In the genomic region with DNA sequence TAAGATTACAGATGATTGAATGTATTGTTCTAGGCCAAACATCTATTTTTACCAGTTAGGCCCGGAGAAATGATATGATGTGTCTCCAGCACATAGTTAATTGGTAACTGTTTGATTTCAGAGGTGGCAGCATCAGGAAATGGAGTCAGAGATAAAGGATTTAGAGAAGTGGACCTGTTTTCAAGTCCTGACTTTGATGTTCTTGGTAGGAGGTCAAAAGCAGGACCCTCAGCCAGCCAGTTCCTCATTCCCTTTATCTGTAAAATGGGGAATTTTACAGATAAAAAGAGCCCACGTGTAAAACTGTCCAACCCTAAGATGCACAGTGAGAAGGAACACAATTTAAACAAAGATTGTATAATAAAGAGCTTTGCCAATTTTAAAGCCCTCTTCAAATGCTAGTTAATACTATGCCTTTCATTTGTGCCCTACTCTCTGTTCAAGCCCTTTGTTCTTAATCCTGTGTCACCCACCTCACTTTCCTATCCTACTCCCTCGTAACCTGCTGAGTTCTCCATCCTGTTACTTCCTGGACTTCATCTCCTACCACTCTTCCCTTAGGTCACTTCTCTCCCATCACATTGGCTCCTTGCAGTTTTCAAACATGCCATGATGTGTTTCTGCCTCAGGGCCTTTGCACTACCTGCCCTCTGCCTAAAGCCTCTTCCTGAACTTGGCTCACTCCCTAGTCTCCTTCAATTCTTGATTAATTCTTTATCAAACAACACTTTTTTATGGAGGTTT, we compare ENCODE assay signal across 1 cellular context.
TF ChIP-seq lines count a peak whose summit lies in the region.

No MANE protein-coding gene starts in this region.

TF ChIP-seq in HepG2, 621 proteins besides CTCF, POLR2A, EP300 and RAD21 (continued from another document and continues in another):
- TF ChIP-seq, protein P1, sequence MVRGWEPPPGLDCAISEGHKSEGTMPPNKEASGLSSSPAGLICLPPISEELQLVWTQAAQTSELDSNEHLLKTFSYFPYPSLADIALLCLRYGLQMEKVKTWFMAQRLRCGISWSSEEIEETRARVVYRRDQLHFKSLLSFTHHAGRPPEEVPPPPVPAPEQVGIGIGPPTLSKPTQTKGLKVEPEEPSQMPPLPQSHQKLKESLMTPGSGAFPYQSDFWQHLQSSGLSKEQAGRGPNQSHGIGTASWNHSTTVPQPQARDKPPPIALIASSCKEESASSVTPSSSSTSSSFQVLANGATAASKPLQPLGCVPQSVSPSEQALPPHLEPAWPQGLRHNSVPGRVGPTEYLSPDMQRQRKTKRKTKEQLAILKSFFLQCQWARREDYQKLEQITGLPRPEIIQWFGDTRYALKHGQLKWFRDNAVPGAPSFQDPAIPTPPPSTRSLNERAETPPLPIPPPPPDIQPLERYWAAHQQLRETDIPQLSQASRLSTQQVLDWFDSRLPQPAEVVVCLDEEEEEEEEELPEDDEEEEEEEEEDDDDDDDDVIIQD (CRISPR knock-in tag; IDR thresholded peaks at IDR 0.05; ENCODE audit: low read depth) = no peak
- TF ChIP-seq, protein P2, sequence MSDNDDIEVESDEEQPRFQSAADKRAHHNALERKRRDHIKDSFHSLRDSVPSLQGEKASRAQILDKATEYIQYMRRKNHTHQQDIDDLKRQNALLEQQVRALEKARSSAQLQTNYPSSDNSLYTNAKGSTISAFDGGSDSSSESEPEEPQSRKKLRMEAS (IDR thresholded peaks at IDR 0.05) = 0 out of 2 replicates have a peak, but pooled peaks have one; percentile 25
- TF ChIP-seq ZNF749 (CRISPR knock-in tag; IDR thresholded peaks at IDR 0.05; ENCODE audit: borderline replicate concordance) = no peak
- TF ChIP-seq ZFP36 (IDR thresholded peaks at IDR 0.05; ENCODE audit: borderline replicate concordance, low read depth, low read length, partially characterized antibody) = no peak
- peak; percentile 76; the same call in 1 of the 2 replicates for TF ChIP-seq ETV5 (CRISPR knock-in tag; IDR thresholded peaks at IDR 0.05; ENCODE audit: borderline replicate concordance)
- 0 out of 2 replicates have a peak, but pooled peaks have one; percentile 16 for TF ChIP-seq THAP11 (CRISPR knock-in tag; IDR thresholded peaks at IDR 0.05)
- TF ChIP-seq JDP2 (CRISPR knock-in tag; IDR thresholded peaks at IDR 0.05; ENCODE audit: borderline replicate concordance) = no peak
- TF ChIP-seq, protein P3, sequence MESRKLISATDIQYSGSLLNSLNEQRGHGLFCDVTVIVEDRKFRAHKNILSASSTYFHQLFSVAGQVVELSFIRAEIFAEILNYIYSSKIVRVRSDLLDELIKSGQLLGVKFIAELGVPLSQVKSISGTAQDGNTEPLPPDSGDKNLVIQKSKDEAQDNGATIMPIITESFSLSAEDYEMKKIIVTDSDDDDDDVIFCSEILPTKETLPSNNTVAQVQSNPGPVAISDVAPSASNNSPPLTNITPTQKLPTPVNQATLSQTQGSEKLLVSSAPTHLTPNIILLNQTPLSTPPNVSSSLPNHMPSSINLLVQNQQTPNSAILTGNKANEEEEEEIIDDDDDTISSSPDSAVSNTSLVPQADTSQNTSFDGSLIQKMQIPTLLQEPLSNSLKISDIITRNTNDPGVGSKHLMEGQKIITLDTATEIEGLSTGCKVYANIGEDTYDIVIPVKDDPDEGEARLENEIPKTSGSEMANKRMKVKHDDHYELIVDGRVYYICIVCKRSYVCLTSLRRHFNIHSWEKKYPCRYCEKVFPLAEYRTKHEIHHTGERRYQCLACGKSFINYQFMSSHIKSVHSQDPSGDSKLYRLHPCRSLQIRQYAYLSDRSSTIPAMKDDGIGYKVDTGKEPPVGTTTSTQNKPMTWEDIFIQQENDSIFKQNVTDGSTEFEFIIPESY (CRISPR knock-in tag; IDR thresholded peaks at IDR 0.05) = no peak
- TF ChIP-seq SAP130 (CRISPR knock-in tag; IDR thresholded peaks at IDR 0.05; ENCODE audit: low read depth) = peak; percentile 46
- no peak for TF ChIP-seq ZSCAN29 (CRISPR knock-in tag; conservative IDR thresholded peaks at IDR 0.05)
- TF ChIP-seq SETDB1 (CRISPR knock-in tag; IDR thresholded peaks at IDR 0.05; ENCODE audit: borderline replicate concordance) = no peak
- TF ChIP-seq BRD4 (CRISPR knock-in tag; IDR thresholded peaks at IDR 0.05) = 0 out of 2 replicates have a peak, but pooled peaks have one; percentile 38
- TF ChIP-seq MATR3 (CRISPR knock-in tag; IDR thresholded peaks at IDR 0.05) = no peak
- TF ChIP-seq, protein P4, sequence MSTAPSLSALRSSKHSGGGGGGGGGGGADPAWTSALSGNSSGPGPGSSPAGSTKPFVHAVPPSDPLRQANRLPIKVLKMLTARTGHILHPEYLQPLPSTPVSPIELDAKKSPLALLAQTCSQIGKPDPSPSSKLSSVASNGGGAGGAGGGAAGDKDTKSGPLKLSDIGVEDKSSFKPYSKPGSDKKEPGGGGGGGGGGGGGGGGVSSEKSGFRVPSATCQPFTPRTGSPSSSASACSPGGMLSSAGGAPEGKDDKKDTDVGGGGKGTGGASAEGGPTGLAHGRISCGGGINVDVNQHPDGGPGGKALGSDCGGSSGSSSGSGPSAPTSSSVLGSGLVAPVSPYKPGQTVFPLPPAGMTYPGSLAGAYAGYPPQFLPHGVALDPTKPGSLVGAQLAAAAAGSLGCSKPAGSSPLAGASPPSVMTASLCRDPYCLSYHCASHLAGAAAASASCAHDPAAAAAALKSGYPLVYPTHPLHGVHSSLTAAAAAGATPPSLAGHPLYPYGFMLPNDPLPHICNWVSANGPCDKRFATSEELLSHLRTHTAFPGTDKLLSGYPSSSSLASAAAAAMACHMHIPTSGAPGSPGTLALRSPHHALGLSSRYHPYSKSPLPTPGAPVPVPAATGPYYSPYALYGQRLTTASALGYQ (CRISPR knock-in tag; IDR thresholded peaks at IDR 0.05) = peak; percentile 70; the same call in 1 of the 2 replicates
- TF ChIP-seq ZNF121 (CRISPR knock-in tag; IDR thresholded peaks at IDR 0.05) = peak; percentile 36; the same call in 1 of the 2 replicates
- no peak for TF ChIP-seq ZNF138 (CRISPR knock-in tag; IDR thresholded peaks at IDR 0.05; ENCODE audit: low read depth)
- TF ChIP-seq, protein P5, sequence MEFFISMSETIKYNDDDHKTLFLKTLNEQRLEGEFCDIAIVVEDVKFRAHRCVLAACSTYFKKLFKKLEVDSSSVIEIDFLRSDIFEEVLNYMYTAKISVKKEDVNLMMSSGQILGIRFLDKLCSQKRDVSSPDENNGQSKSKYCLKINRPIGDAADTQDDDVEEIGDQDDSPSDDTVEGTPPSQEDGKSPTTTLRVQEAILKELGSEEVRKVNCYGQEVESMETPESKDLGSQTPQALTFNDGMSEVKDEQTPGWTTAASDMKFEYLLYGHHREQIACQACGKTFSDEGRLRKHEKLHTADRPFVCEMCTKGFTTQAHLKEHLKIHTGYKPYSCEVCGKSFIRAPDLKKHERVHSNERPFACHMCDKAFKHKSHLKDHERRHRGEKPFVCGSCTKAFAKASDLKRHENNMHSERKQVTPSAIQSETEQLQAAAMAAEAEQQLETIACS (CRISPR knock-in tag; IDR thresholded peaks at IDR 0.05) = no peak
- no peak for TF ChIP-seq SYNCRIP (IDR thresholded peaks at IDR 0.05; ENCODE audit: insufficient read depth, low read depth, low read length)
- no peak; the same call in 1 of the 2 replicates for TF ChIP-seq ZFX (CRISPR knock-in tag; IDR thresholded peaks at IDR 0.05; ENCODE audit: low read depth)
- TF ChIP-seq ZNF761 (CRISPR knock-in tag; conservative IDR thresholded peaks at IDR 0.05) = no peak
- TF ChIP-seq TP53 (CRISPR knock-in tag; conservative IDR thresholded peaks at IDR 0.05) = no peak
- TF ChIP-seq, protein P6, sequence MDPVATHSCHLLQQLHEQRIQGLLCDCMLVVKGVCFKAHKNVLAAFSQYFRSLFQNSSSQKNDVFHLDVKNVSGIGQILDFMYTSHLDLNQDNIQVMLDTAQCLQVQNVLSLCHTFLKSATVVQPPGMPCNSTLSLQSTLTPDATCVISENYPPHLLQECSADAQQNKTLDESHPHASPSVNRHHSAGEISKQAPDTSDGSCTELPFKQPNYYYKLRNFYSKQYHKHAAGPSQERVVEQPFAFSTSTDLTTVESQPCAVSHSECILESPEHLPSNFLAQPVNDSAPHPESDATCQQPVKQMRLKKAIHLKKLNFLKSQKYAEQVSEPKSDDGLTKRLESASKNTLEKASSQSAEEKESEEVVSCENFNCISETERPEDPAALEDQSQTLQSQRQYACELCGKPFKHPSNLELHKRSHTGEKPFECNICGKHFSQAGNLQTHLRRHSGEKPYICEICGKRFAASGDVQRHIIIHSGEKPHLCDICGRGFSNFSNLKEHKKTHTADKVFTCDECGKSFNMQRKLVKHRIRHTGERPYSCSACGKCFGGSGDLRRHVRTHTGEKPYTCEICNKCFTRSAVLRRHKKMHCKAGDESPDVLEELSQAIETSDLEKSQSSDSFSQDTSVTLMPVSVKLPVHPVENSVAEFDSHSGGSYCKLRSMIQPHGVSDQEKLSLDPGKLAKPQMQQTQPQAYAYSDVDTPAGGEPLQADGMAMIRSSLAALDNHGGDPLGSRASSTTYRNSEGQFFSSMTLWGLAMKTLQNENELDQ (CRISPR knock-in tag; IDR thresholded peaks at IDR 0.05; ENCODE audit: borderline replicate concordance) = no peak
- TF ChIP-seq, protein P7, sequence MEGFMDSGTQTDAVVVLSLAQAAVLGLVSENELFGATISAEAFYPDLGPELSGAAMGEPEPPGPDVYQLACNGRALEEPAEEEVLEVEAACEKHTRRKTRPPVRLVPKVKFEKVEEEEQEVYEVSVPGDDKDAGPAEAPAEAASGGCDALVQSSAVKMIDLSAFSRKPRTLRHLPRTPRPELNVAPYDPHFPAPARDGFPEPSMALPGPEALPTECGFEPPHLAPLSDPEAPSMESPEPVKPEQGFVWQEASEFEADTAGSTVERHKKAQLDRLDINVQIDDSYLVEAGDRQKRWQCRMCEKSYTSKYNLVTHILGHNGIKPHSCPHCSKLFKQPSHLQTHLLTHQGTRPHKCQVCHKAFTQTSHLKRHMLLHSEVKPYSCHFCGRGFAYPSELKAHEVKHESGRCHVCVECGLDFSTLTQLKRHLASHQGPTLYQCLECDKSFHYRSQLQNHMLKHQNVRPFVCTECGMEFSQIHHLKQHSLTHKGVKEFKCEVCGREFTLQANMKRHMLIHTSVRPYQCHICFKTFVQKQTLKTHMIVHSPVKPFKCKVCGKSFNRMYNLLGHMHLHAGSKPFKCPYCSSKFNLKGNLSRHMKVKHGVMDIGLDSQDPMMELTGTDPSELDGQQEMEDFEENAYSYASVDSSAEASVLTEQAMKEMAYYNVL (CRISPR knock-in tag; IDR thresholded peaks at IDR 0.05; ENCODE audit: borderline replicate concordance) = 0 out of 2 replicates have a peak, but pooled peaks have one; percentile 38
- no peak for TF ChIP-seq ZNF772 (CRISPR knock-in tag; IDR thresholded peaks at IDR 0.05)
- no peak; the same call in 1 of the 2 replicates for TF ChIP-seq NCOR1 (IDR thresholded peaks at IDR 0.05; ENCODE audit: borderline replicate concordance, low read length)
- TF ChIP-seq, protein P8, sequence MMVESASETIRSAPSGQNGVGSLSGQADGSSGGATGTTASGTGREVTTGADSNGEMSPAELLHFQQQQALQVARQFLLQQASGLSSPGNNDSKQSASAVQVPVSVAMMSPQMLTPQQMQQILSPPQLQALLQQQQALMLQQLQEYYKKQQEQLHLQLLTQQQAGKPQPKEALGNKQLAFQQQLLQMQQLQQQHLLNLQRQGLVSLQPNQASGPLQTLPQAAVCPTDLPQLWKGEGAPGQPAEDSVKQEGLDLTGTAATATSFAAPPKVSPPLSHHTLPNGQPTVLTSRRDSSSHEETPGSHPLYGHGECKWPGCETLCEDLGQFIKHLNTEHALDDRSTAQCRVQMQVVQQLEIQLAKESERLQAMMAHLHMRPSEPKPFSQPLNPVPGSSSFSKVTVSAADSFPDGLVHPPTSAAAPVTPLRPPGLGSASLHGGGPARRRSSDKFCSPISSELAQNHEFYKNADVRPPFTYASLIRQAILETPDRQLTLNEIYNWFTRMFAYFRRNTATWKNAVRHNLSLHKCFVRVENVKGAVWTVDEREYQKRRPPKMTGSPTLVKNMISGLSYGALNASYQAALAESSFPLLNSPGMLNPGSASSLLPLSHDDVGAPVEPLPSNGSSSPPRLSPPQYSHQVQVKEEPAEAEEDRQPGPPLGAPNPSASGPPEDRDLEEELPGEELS (CRISPR knock-in tag; IDR thresholded peaks at IDR 0.05) = peak; percentile 82
- TF ChIP-seq FOXO1 (CRISPR knock-in tag; IDR thresholded peaks at IDR 0.05) = peak; percentile 46; the same call in 1 of the 2 replicates
- no peak for TF ChIP-seq KLF16 (CRISPR knock-in tag; IDR thresholded peaks at IDR 0.05)
- TF ChIP-seq, protein P9, sequence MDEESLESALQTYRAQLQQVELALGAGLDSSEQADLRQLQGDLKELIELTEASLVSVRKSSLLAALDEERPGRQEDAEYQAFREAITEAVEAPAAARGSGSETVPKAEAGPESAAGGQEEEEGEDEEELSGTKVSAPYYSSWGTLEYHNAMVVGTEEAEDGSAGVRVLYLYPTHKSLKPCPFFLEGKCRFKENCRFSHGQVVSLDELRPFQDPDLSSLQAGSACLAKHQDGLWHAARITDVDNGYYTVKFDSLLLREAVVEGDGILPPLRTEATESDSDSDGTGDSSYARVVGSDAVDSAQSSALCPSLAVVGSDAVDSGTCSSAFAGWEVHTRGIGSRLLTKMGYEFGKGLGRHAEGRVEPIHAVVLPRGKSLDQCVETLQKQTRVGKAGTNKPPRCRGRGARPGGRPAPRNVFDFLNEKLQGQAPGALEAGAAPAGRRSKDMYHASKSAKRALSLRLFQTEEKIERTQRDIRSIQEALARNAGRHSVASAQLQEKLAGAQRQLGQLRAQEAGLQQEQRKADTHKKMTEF (CRISPR knock-in tag; IDR thresholded peaks at IDR 0.05) = 0 out of 2 replicates have a peak, but pooled peaks have one; percentile 21
- no peak for TF ChIP-seq ZNF484 (CRISPR knock-in tag; IDR thresholded peaks at IDR 0.05; ENCODE audit: borderline replicate concordance, low read depth)
